In the genomic region with DNA sequence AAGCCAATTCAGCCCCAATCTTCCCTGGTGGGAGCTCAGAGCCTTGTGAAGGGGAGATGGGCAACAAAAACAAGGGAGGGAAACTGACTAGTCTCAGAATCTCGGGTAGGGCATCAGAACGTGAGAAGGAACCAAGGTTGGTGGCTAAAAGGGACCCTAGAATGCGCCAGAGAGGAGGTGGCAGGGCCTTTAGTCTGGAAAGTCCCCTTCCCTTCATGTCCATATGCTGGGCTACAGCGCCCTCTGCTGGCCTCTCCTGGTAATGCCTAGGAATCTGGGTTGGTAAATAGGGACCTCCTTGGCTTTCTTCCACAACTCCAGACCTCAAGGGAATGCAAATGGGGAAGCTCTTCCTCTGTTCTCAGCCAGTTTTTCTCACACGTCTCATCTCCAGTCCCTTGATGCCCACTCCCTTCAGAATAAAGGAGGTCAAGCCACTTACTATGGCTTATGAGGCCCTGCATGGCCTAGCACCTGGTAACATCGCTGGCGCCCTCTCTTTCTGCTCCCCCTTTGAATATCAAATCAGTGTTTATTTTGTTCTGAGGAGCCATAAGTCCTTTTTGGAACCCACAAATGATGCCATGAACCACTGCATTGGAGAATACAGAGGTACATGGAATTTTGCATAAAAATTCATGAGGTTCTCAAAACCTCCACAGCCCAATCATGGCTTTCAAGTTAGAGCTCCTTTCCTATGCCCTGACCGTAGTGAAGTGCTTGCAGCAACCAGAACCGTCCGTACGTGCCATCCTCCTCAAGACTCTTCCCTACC, we compare ENCODE assay signal across 8 cellular contexts. TPM values are rescaled to one million over a fixed set of nuclear protein-coding genes. Genes with fewer than 3 reads are reported as not detected.
DNase-seq lines count a peak whose midpoint lies in the region; ATAC-seq, FAIRE-seq and TF ChIP-seq lines count a peak whose summit lies in the region.

No MANE protein-coding gene starts in this region.

- intact Hi-C loops in Right ventricle myocardium inferior (cut with DNase I) (loop anchor here (1.0 kb wide), 2 partner anchors 46 to 104 kb away; no protein-coding TSS in a partner anchor), tibial artery (cut with DNase I; ENCODE audit: low total_unique reads) (loop anchor here (2.0 to 5.0 kb wide), 2 partner anchors 46 to 104 kb away; a partner anchor contains a TSS)

- no peak for TF ChIP-seq EP300 in A549 (IDR thresholded peaks at IDR 0.05)

- H2BK120ac ChIP-seq in trophoblast cell (ENCODE audit: insufficient read depth, low read length, poor library complexity), result no peak overlapping the region

- H3K36me3 ChIP-seq in trophoblast cell (ENCODE audit: control insufficient read depth in 1 of 2, insufficient read depth in 2 of 2, low read length in 2 of 2) (peaks cover 48 to 53% of the 10 kb centered on the region in 2 experiments), tibial artery (peaks cover 37 to 58% (median 55%) of the 10 kb centered on the region in 3 donors)

- 44% methylated on average over 11 of the region's 11 CpGs for WGBS in A549 (ENCODE audit: missing lambda C conversion rate)
- no CpG with 5 or more reads among the region's 11 CpGs for WGBS in trophoblast cell (ENCODE audit: extremely low coverage, insufficient coverage, insufficient read length)

- H3K4me3 ChIP-seq in A549 (peak overlapping the region; percentile 57; the same call in 1 of the 3 replicates), trophoblast cell (ENCODE audit: low read depth, low read length) (no peak overlapping the region), tibial artery (peak overlapping the region; percentile 69 to 70)

- peaks cover 6% of the 10 kb centered on the region for H3K36me3 Mint-ChIP-seq in activated naive CD8-positive, alpha-beta T cell

- peak; percentile 99 for FAIRE-seq in A549 (lab: Jason Lieb, UNC)

- ATAC-seq in A549 (peak; percentile 36 to 72), GM18873 (IDR thresholded peaks at IDR 0.05; ENCODE audit: low FRiP score, unreplicated experiment) (peak; percentile 47), Right ventricle myocardium inferior (peak; percentile 75)

- H3K27ac Mint-ChIP-seq in activated naive CD8-positive, alpha-beta T cell, result peak overlapping the region; percentile 97

- H3K4me1 ChIP-seq in A549 (peaks cover 24% of the 10 kb centered on the region), trophoblast cell (ENCODE audit: control insufficient read depth in 1 of 2, insufficient read depth in 2 of 2, low read length in 2 of 2) (peaks cover 5 to 13% of the 10 kb centered on the region in 2 experiments), tibial artery (peaks cover 4 to 40% (median 32%) of the 10 kb centered on the region in 4 donors)

- peak overlapping the region; percentile 34 for H2AK5ac ChIP-seq in trophoblast cell (ENCODE audit: low read length)

- H4K8ac ChIP-seq in trophoblast cell (ENCODE audit: low read depth, low read length), result peak overlapping the region; percentile 8

- POLR2A ChIA-PET in A549 (lab: Yijun Ruan, JAX), result interaction anchor here (0.6 to 4.4 kb wide), 5 partner anchors 14 to 880 kb away, joined by 3 to 28 read pairs (median 8); a partner anchor contains a TSS

- DNase-seq in A549 (ENCODE audit: low read depth in 1 of 2, low spot score in 1 of 2), result peak; percentile 94 to 97
- DNase-seq in NCI-H1048 (lab: John Stamatoyannopoulos, UW), result peak; percentile 64
- peak; percentile 51 for DNase-seq in SKM-1 (lab: John Stamatoyannopoulos, UW; ENCODE audit: unreplicated experiment)
- peak; percentile 95 for DNase-seq in Right ventricle myocardium inferior (ENCODE audit: missing footprints)
- DNase-seq in trophoblast cell, result peak; percentile 90 to 99
- peak; percentile 96 to 98 for DNase-seq in tibial artery

- no peaks in the 10 kb centered on the region for H3K9me3 Mint-ChIP-seq in activated naive CD8-positive, alpha-beta T cell (ENCODE audit: low read depth)

- peak overlapping the region; percentile 45 for H4K12ac ChIP-seq in trophoblast cell (ENCODE audit: low read depth, low read length)

- H3K9me3 ChIP-seq in A549 (no peaks in the 10 kb centered on the region), trophoblast cell (ENCODE audit: insufficient read depth, low read depth, low read length) (no peaks in the 10 kb centered on the region), tibial artery (no peaks in the 10 kb centered on the region)

- peak overlapping the region; percentile 1 for H2BK12ac ChIP-seq in trophoblast cell (ENCODE audit: low read length)

- H3K27me3 ChIP-seq in trophoblast cell (ENCODE audit: insufficient read depth, low read length), result no peaks in the 10 kb centered on the region
- no peaks in the 10 kb centered on the region for H3K27me3 ChIP-seq in tibial artery

- no peak overlapping the region for H3K14ac ChIP-seq in trophoblast cell (ENCODE audit: low read length)

- peaks cover 4% of the 10 kb centered on the region for H3K79me2 ChIP-seq in trophoblast cell (ENCODE audit: control insufficient read depth, insufficient read depth, low read length, poor library complexity)

- TF ChIP-seq CTCF in A549 (IDR thresholded peaks at IDR 0.05) (peak; percentile 100), tibial artery (IDR thresholded peaks at IDR 0.05) (peak; percentile 95 to 98)

- no peak overlapping the region for H3K18ac ChIP-seq in trophoblast cell (ENCODE audit: low read length)

- H3K27me3 Mint-ChIP-seq in activated naive CD8-positive, alpha-beta T cell, result no peaks in the 10 kb centered on the region

- no peak overlapping the region for H2BK5ac ChIP-seq in trophoblast cell (ENCODE audit: low read depth, low read length, poor library complexity)

- H3K79me1 ChIP-seq in trophoblast cell (ENCODE audit: low read length), result peaks cover 8% of the 10 kb centered on the region

- no peak for TF ChIP-seq POLR2A in A549 (IDR thresholded peaks at IDR 0.05; ENCODE audit: low read length)

- H2AFZ ChIP-seq in trophoblast cell (ENCODE audit: insufficient read depth, low read length, poor library complexity), result no peak overlapping the region

- peak; percentile 96 to 97 for TF ChIP-seq RAD21 in A549 (conservative IDR thresholded peaks at IDR 0.05 in 1 of 2, IDR thresholded peaks at IDR 0.05 in 1 of 2)

- peak overlapping the region; percentile 98 for H3K4me3 Mint-ChIP-seq in activated naive CD8-positive, alpha-beta T cell

- H3K4me2 ChIP-seq in A549 (peak overlapping the region; percentile 89), trophoblast cell (ENCODE audit: low read length) (no peak overlapping the region)

- H3K27ac ChIP-seq in A549 (peak overlapping the region; percentile 91 to 92), trophoblast cell (ENCODE audit: low read depth, low read length) (peak overlapping the region; percentile 20), tibial artery (peak overlapping the region; percentile 88 to 91)

- CTCF ChIA-PET in A549 (lab: Yijun Ruan, JAX), result interaction anchor here (0.6 to 19.5 kb wide), 92 partner anchors 12 to 1152 kb away, joined by 3 to 598 read pairs (median 4); a partner anchor contains a TSS

- H3K4ac ChIP-seq in trophoblast cell (ENCODE audit: low read depth, low read length), result no peak overlapping the region

- peaks cover 84% of the 10 kb centered on the region for H3K4me1 Mint-ChIP-seq in activated naive CD8-positive, alpha-beta T cell (ENCODE audit: low read depth)

- H3K23ac ChIP-seq in trophoblast cell (ENCODE audit: low read length), result no peak overlapping the region

- H3K9ac ChIP-seq in trophoblast cell (ENCODE audit: low read length), result no peak overlapping the region

- no peak overlapping the region for H4K91ac ChIP-seq in trophoblast cell (ENCODE audit: low read depth, low read length)

TF ChIP-seq in A549, 52 proteins besides CTCF, POLR2A, EP300 and RAD21 (continues in another document):
- TF ChIP-seq FOXS1 (CRISPR knock-in tag; IDR thresholded peaks at IDR 0.05) (no peak), POLR2AphosphoS2 (conservative IDR thresholded peaks at IDR 0.05; ENCODE audit: low read length) (peak; percentile 95), FOSB (CRISPR knock-in tag; IDR thresholded peaks at IDR 0.05) (0 out of 2 replicates have a peak, but pooled peaks have one; percentile 19)
- TF ChIP-seq, protein P1, sequence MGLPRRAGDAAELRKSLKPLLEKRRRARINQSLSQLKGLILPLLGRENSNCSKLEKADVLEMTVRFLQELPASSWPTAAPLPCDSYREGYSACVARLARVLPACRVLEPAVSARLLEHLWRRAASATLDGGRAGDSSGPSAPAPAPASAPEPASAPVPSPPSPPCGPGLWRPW (IDR thresholded peaks at IDR 0.05), result no peak

RNA-seq across cellular contexts. Expression of a gene that starts 1.3 kb away (rescaled TPM):
- 18.7 and 21.4 TPM in 2 replicates for polyA plus RNA-seq in A549 (2011; rRNA removed)
- polyA plus RNA-seq in A549 (2012; cell fraction: cytosol; rRNA removed), result 18.9 and 24.5 TPM in 2 replicates
- polyA plus RNA-seq in A549 (2012; cell fraction: nucleus; rRNA removed), result 27.6 and 37.7 TPM in 2 replicates
- 26.8 to 29.2 TPM (median 27.6 TPM) in 3 replicates for polyA plus RNA-seq in A549 (2017; fragmentation: RNase III; extraction: RNeasy Plus Mini Kit Qiagen cat#74134 plus additional on column Dnase treatment)
- polyA minus RNA-seq in A549 (2011; rRNA and poly(A)+ RNA removed), result 26.4 and 31.9 TPM in 2 replicates
- 14.6 TPM for total RNA-seq in Right ventricle myocardium inferior
- 24.7 and 26.3 TPM in 2 replicates for polyA plus RNA-seq in trophoblast cell (2013)

RNA-seq across cellular contexts. Expression of a gene that starts 44.5 kb away (rescaled TPM):
- polyA plus RNA-seq in A549 (2011; rRNA removed), result 89.5 and 117 TPM in 2 replicates
- polyA plus RNA-seq in A549 (2012; cell fraction: cytosol; rRNA removed), result 77.4 and 104 TPM in 2 replicates
- polyA plus RNA-seq in A549 (2012; cell fraction: nucleus; rRNA removed), result 94.8 and 133 TPM in 2 replicates
- 272 to 278 TPM (median 273 TPM) in 3 replicates for polyA plus RNA-seq in A549 (2017; fragmentation: RNase III; extraction: RNeasy Plus Mini Kit Qiagen cat#74134 plus additional on column Dnase treatment)
- polyA minus RNA-seq in A549 (2011; rRNA and poly(A)+ RNA removed), result 118 and 124 TPM in 2 replicates
- 110 TPM for total RNA-seq in Right ventricle myocardium inferior
- 233 and 238 TPM in 2 replicates for polyA plus RNA-seq in trophoblast cell (2013)

RNA-seq across cellular contexts. Expression of a gene that starts 45.1 kb away (rescaled TPM):
- polyA plus RNA-seq in A549 (2011; rRNA removed) (6.0 and 13.2 TPM in 2 replicates), A549 (2017; fragmentation: RNase III; extraction: RNeasy Plus Mini Kit Qiagen cat#74134 plus additional on column Dnase treatment) (63.4 to 86.4 TPM (median 83.2 TPM) in 3 replicates)
- polyA plus RNA-seq in A549 (2012; cell fraction: cytosol; rRNA removed), result 21.3 and 30.8 TPM in 2 replicates
- polyA plus RNA-seq in A549 (2012; cell fraction: nucleus; rRNA removed), result 70.8 and 74.9 TPM in 2 replicates
- 24.8 and 51.1 TPM in 2 replicates for polyA minus RNA-seq in A549 (2011; rRNA and poly(A)+ RNA removed)
- total RNA-seq in Right ventricle myocardium inferior, result 15.0 TPM
- 140 and 142 TPM in 2 replicates for polyA plus RNA-seq in trophoblast cell (2013)

RNA-seq across cellular contexts. Expression of a gene that starts 55.3 kb away (rescaled TPM):
- polyA plus RNA-seq in A549 (2011; rRNA removed), result 17.5 and 19.6 TPM in 2 replicates
- polyA plus RNA-seq in A549 (2012; cell fraction: cytosol; rRNA removed), result 45.5 and 46.6 TPM in 2 replicates
- polyA plus RNA-seq in A549 (2012; cell fraction: nucleus; rRNA removed), result 36.9 and 40.6 TPM in 2 replicates
- polyA plus RNA-seq in A549 (2017; fragmentation: RNase III; extraction: RNeasy Plus Mini Kit Qiagen cat#74134 plus additional on column Dnase treatment), result 22.5 to 26.1 TPM (median 24.4 TPM) in 3 replicates
- 3.8 and 7.4 TPM in 2 replicates for polyA minus RNA-seq in A549 (2011; rRNA and poly(A)+ RNA removed)
- total RNA-seq in Right ventricle myocardium inferior, result 3.2 TPM
- polyA plus RNA-seq in trophoblast cell (2013), result 3.2 TPM in 2 replicates

Comparison
In these comparisons a context has a peak if more than half of its experiments do, and no peak if none do; other contexts are left out.
1. H3K27ac ChIP-seq: peak in every context shown above with its lines; median percentile 92 in A549; 90 in tibial artery; 20 in trophoblast cell.